Comparison of ENCODE assay signal across 1 cellular context in genomic region chr9:95008151-95008771, GRCh38.
TF ChIP-seq lines count a peak whose summit lies in the region.

No MANE protein-coding gene starts in this region.

TF ChIP-seq in HepG2, 621 proteins besides CTCF, POLR2A, EP300 and RAD21 (continued from another document and continues in another):
- no peak for TF ChIP-seq HNF1A (IDR thresholded peaks at IDR 0.05; ENCODE audit: low read depth)
- TF ChIP-seq HNF1A (CRISPR knock-in tag; IDR thresholded peaks at IDR 0.05; ENCODE audit: borderline replicate concordance) = peak; percentile 46; the same call in 1 of the 2 replicates
- TF ChIP-seq ZNF619 (CRISPR knock-in tag; IDR thresholded peaks at IDR 0.05) = peak; percentile 50; the same call in 1 of the 2 replicates
- peak; percentile 31; the same call in 1 of the 2 replicates for TF ChIP-seq NFIC (IDR thresholded peaks at IDR 0.05; ENCODE audit: low read length)
- TF ChIP-seq LRRFIP1 (CRISPR knock-in tag; conservative IDR thresholded peaks at IDR 0.05) = no peak
- TF ChIP-seq ZNF281 (CRISPR knock-in tag; IDR thresholded peaks at IDR 0.05; ENCODE audit: borderline replicate concordance) = peak; percentile 36; the same call in 1 of the 2 replicates
- peak; percentile 37; the same call in 1 of the 2 replicates for TF ChIP-seq SMC3 (IDR thresholded peaks at IDR 0.05; ENCODE audit: low read length)
- TF ChIP-seq SMYD3 (CRISPR knock-in tag; IDR thresholded peaks at IDR 0.05) = peak; percentile 31; the same call in 1 of the 2 replicates
- TF ChIP-seq CBX5 (CRISPR knock-in tag; IDR thresholded peaks at IDR 0.05; ENCODE audit: borderline replicate concordance) = 0 out of 2 replicates have a peak, but pooled peaks have one; percentile 39
- TF ChIP-seq PHF8 (CRISPR knock-in tag; IDR thresholded peaks at IDR 0.05) = peak; percentile 21; the same call in 1 of the 2 replicates
- peak; percentile 80 for TF ChIP-seq HDAC1 (CRISPR knock-in tag; IDR thresholded peaks at IDR 0.05)
- TF ChIP-seq JARID2 (CRISPR knock-in tag; IDR thresholded peaks at IDR 0.05; ENCODE audit: insufficient replicate concordance) = no peak
- TF ChIP-seq POLR2G (IDR thresholded peaks at IDR 0.05; ENCODE audit: low read depth, low read length) = peak; percentile 68
- TF ChIP-seq ZBTB38 (CRISPR knock-in tag; IDR thresholded peaks at IDR 0.05) = peak; percentile 55; the same call in 1 of the 2 replicates
- TF ChIP-seq AHDC1 (CRISPR knock-in tag; IDR thresholded peaks at IDR 0.05; ENCODE audit: borderline replicate concordance) = peak; percentile 76; the same call in 1 of the 2 replicates
- 0 out of 2 replicates have a peak, but pooled peaks have one; percentile 44 for TF ChIP-seq ZNF614 (CRISPR knock-in tag; IDR thresholded peaks at IDR 0.05; ENCODE audit: borderline replicate concordance)
- TF ChIP-seq ZNF501 (CRISPR knock-in tag; IDR thresholded peaks at IDR 0.05) = peak; percentile 79
- no peak for TF ChIP-seq ZNF33A (CRISPR knock-in tag; IDR thresholded peaks at IDR 0.05; ENCODE audit: borderline replicate concordance)
- peak; percentile 72; the same call in 1 of the 2 replicates for TF ChIP-seq ZNF609 (CRISPR knock-in tag; IDR thresholded peaks at IDR 0.05; ENCODE audit: borderline replicate concordance)
- TF ChIP-seq ZNF607 (CRISPR knock-in tag; IDR thresholded peaks at IDR 0.05; ENCODE audit: borderline replicate concordance) = peak; percentile 29; the same call in 1 of the 2 replicates
- TF ChIP-seq KDM6A (CRISPR knock-in tag; IDR thresholded peaks at IDR 0.05; ENCODE audit: low read depth) = 0 out of 2 replicates have a peak, but pooled peaks have one; percentile 9
- TF ChIP-seq ELK4 (CRISPR knock-in tag; IDR thresholded peaks at IDR 0.05; ENCODE audit: borderline replicate concordance) = no peak
- TF ChIP-seq TAF1 (CRISPR knock-in tag; IDR thresholded peaks at IDR 0.05) = no peak; the same call in 1 of the 2 replicates
- no peak for TF ChIP-seq ZNF343 (CRISPR knock-in tag; IDR thresholded peaks at IDR 0.05)
- no peak for TF ChIP-seq TFDP1 (CRISPR knock-in tag; IDR thresholded peaks at IDR 0.05; ENCODE audit: borderline replicate concordance)
- no peak for TF ChIP-seq MEIS2 (CRISPR knock-in tag; IDR thresholded peaks at IDR 0.05)
- no peak for TF ChIP-seq THAP8 (CRISPR knock-in tag; IDR thresholded peaks at IDR 0.05; ENCODE audit: borderline replicate concordance)
- peak; percentile 51; the same call in 1 of the 2 replicates for TF ChIP-seq CREM (IDR thresholded peaks at IDR 0.05)
- no peak for TF ChIP-seq CREM (CRISPR knock-in tag; IDR thresholded peaks at IDR 0.05)
- TF ChIP-seq ZSCAN29 (CRISPR knock-in tag; conservative IDR thresholded peaks at IDR 0.05) = peak; percentile 99
